23 cellular contexts compared by ENCODE assay signal in genomic region chr2:12809526-12809925, GRCh38.
DNase-seq lines count a peak whose midpoint lies in the region; ATAC-seq, FAIRE-seq and TF ChIP-seq lines count a peak whose summit lies in the region.
"Had no signal": no experiment of that assay in that cellular context is flagged by ENCODE, and none has a peak within 500 bp of the region (broad histone marks: within the 10 kb centered on the region; RNA-seq: fewer than 3 reads in every experiment).

No MANE protein-coding gene starts in this region.

- H3K27me3 ChIP-seq in lung (ENCODE audit: control insufficient read depth, insufficient read depth) (no peaks in the 10 kb centered on the region), testis (no peaks in the 10 kb centered on the region), breast epithelium (no peaks in the 10 kb centered on the region)
- H3K27me3 ChIP-seq: colonic mucosa, pancreas, Peyer's patch had no signal

- H3K9me3 ChIP-seq in lung (ENCODE audit: control insufficient read depth in 2 of 2, insufficient read depth in 1 of 2, low read length in 1 of 2) (peaks cover 0 to 3% of the 10 kb centered on the region in 2 donors), testis (no peaks in the 10 kb centered on the region), breast epithelium (no peaks in the 10 kb centered on the region)
- H3K9me3 ChIP-seq: colonic mucosa, pancreas, Peyer's patch, SK-N-SH had no signal

- peaks cover 4 to 12% of the 10 kb centered on the region in 2 donors for H3K4me1 ChIP-seq in lung (ENCODE audit: control insufficient read depth in 2 of 2, insufficient read depth in 2 of 2, low read length in 2 of 2)
- peaks cover 26% of the 10 kb centered on the region for H3K4me1 ChIP-seq in testis
- no peaks in the 10 kb centered on the region for H3K4me1 ChIP-seq in breast epithelium
- H3K4me1 ChIP-seq: colonic mucosa, pancreas, Peyer's patch had no signal

- TF ChIP-seq CTCF in lung (IDR thresholded peaks at IDR 0.05; ENCODE audit: control extremely low read depth, extremely low read depth), result no peak
- TF ChIP-seq CTCF in testis (IDR thresholded peaks at IDR 0.05), result no peak
- TF ChIP-seq CTCF in breast epithelium (IDR thresholded peaks at IDR 0.05), result no peak

- TF ChIP-seq POLR2A in testis (IDR thresholded peaks at IDR 0.05) (no peak), breast epithelium (IDR thresholded peaks at IDR 0.05) (no peak)

- DNase-seq in HT1080 (ENCODE audit: low read depth) (peak; percentile 24), Right ventricle myocardium superior (no peak), lung (ENCODE audit: low spot score) (no peak), testis (no peak), mucosa of gallbladder (ENCODE audit: low spot score) (no peak), frontal cortex (ENCODE audit: low spot score in 2 of 2) (no peak), breast epithelium (ENCODE audit: low spot score in 2 of 2) (no peak)
- DNase-seq: activated CD4-positive, alpha-beta T cell treated with anti-CD3 and anti-CD28 coated beads, Interleukin-2, amount 50 U/mL, for 1 hour; CD4-positive, CD25-positive, alpha-beta regulatory T cell; colonic mucosa; endodermal cell; GF-D8; mammary epithelial cell; naive B cell; NCI-H1436 treated with DMSO at 0.1 percent for 48 hours; NCI-H524; NK-92 treated with Interleukin-12 subunit alpha and Interleukin-12 subunit beta, amount 100 ng/mL, for 24 hours; pancreas; Peyer's patch; SK-N-SH had no signal

- WGBS in lung, 2 donors, result 66 to 77% methylated on average over 4 of the region's 4 CpGs
- 59 to 66% methylated on average over 4 of the region's 4 CpGs for WGBS in testis, 2 donors

- H3K4me3 ChIP-seq in lung (no peak overlapping the region), testis (no peak overlapping the region), breast epithelium (no peak overlapping the region)
- H3K4me3 ChIP-seq: colonic mucosa, K562, pancreas, Peyer's patch had no signal

- FAIRE-seq in frontal cortex (lab: Jason Lieb, UNC), result no peak
- FAIRE-seq: K562, pancreas had no signal

- ATAC-seq in Right ventricle myocardium superior (ENCODE audit: poor library complexity) (peak; percentile 7), lung (ENCODE audit: insufficient read depth, low FRiP score) (peak; percentile 23), GM21825 (IDR thresholded peaks at IDR 0.05; ENCODE audit: unreplicated experiment) (no peak)
- ATAC-seq: K562, pancreas had no signal

- no peaks in the 10 kb centered on the region for H3K36me3 ChIP-seq in lung (ENCODE audit: control insufficient read depth in 2 of 2, insufficient read depth in 2 of 2, low read length in 2 of 2)
- no peaks in the 10 kb centered on the region for H3K36me3 ChIP-seq in testis (ENCODE audit: low read depth, missing control alignments)
- no peaks in the 10 kb centered on the region for H3K36me3 ChIP-seq in breast epithelium
- H3K36me3 ChIP-seq: colonic mucosa, pancreas, Peyer's patch had no signal

- H3K27ac ChIP-seq in lung (ENCODE audit: low read depth in 1 of 2, low read length in 1 of 2), result peak overlapping the region in 1 of 2 donors; percentile 3
- peak overlapping the region; percentile 64 to 81 for H3K27ac ChIP-seq in testis
- peak overlapping the region in 1 of 2 donors; percentile 79 for H3K27ac ChIP-seq in breast epithelium
- H3K27ac ChIP-seq: colonic mucosa, pancreas, VCaP had no signal

- intact Hi-C loops in Right ventricle myocardium superior (cut with DNase I), result loop anchor here (5.0 kb wide), 2 partner anchors 77 to 92 kb away; partner anchors contain the start of gene TRIB2
- intact Hi-C loops in testis (cut with DNase I; ENCODE audit: low total_unique reads), result loop anchor here (10.0 kb wide), 1 partner anchor 75 kb away; no protein-coding TSS in a partner anchor
- intact Hi-C loops in breast epithelium (cut with DNase I; ENCODE audit: low total_unique reads), result loop anchor here (5.0 kb wide), 1 partner anchor 567 kb away; no protein-coding TSS in a partner anchor
